ENCODE assay signal across 12 cellular contexts in the genomic region with DNA sequence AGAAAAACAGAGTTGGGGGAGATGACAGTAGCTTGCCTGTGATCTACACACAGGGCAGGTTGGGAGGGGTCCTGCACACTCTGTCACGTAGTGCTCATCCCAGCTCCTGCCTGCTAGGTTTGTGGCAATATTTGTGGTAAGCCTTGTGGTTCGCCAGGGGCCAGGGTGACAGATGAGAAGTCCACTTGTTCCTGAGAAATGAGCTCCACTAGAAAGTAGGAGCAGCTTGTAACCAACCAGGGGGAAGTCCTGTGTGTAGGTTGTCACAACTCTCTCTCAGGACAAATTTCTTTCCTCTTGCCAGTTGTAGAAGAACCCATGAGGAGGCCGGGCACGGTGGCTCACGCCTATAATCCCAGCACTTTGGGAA.
DNase-seq lines count a peak whose midpoint lies in the region; ATAC-seq and TF ChIP-seq lines count a peak whose summit lies in the region.
"Had no signal": no experiment of that assay in that cellular context is flagged by ENCODE, and none has a peak within 500 bp of the region (broad histone marks: within the 10 kb centered on the region; RNA-seq: fewer than 3 reads in every experiment).

No MANE protein-coding gene starts in this region.

- no peaks in the 10 kb centered on the region for H3K9me2 ChIP-seq in HCT116 (ENCODE audit: insufficient read depth)
- no peaks in the 10 kb centered on the region for H3K9me2 ChIP-seq in PC-9 (ENCODE audit: insufficient read depth)

- H2AFZ ChIP-seq in HCT116 (ENCODE audit: low read depth, low read length, poor library complexity, severe bottlenecking): no peak overlapping the region
- H2AFZ ChIP-seq in PC-9: no peak overlapping the region
- H2AFZ ChIP-seq: parathyroid adenoma had no signal

- H3K4me1 ChIP-seq in HCT116 (ENCODE audit: control insufficient read depth in 1 of 2, insufficient read depth in 2 of 2, low read length in 2 of 2) (peaks cover 37 to 51% of the 10 kb centered on the region in 2 experiments), NT2/D1 (ENCODE audit: insufficient read depth, insufficient read length) (peaks cover 6% of the 10 kb centered on the region), esophagus muscularis mucosa (peaks cover 16 to 56% (median 44%) of the 10 kb centered on the region in 4 donors), stomach smooth muscle (ENCODE audit: control insufficient read depth, insufficient read depth, low read length) (peaks cover 40% of the 10 kb centered on the region), PC-9 (replicated peaks; ENCODE audit: insufficient read depth) (peaks cover 44% of the 10 kb centered on the region)

- no peak for TF ChIP-seq CTCF in HCT116 (IDR thresholded peaks at IDR 0.05 in 2 of 3, conservative IDR thresholded peaks at IDR 0.05 in 1 of 3; ENCODE audit: borderline replicate concordance in 1 of 3, insufficient read depth in 1 of 3, low read depth in 2 of 3, low read length in 2 of 3)
- no peak for TF ChIP-seq CTCF in esophagus muscularis mucosa (IDR thresholded peaks at IDR 0.05)
- no peak for TF ChIP-seq CTCF in PC-9 (conservative IDR thresholded peaks at IDR 0.05)

- ATAC-seq in HCT116 (no peak), GM19452 (IDR thresholded peaks at IDR 0.05; ENCODE audit: unreplicated experiment) (no peak)

- H3K79me2 ChIP-seq in HCT116 (ENCODE audit: insufficient read depth, low read length): peaks cover 92% of the 10 kb centered on the region
- H3K79me2 ChIP-seq in PC-9 (ENCODE audit: low read depth): 0 out of 2 replicates have a peak, but pooled peaks cover 17% of the 10 kb centered on the region

- RAD21 ChIA-PET in HCT116 (lab: Charles Lee; ENCODE audit: low non-redundant PET in 1 of 2, low total read pairs in 2 of 2, uncharacterized antibody in 2 of 2, unreplicated experiment in 2 of 2): no interaction called here

- no peak for TF ChIP-seq RAD21 in HCT116 (IDR thresholded peaks at IDR 0.05; ENCODE audit: low read depth)

- TF ChIP-seq POLR2A in HCT116 (IDR thresholded peaks at IDR 0.05; ENCODE audit: borderline replicate concordance, extremely low read depth, insufficient read depth, insufficient read length) (no peak), esophagus muscularis mucosa (IDR thresholded peaks at IDR 0.05; ENCODE audit: low read depth) (no peak)

- H4K20me1 ChIP-seq in HCT116 (ENCODE audit: insufficient read depth) (peaks cover 17% of the 10 kb centered on the region; the same call in 1 of the 2 replicates), PC-9 (ENCODE audit: insufficient read depth) (no peaks in the 10 kb centered on the region)

- no peak for DNase-seq in HCT116 (ENCODE audit: low read depth, low spot score)
- DNase-seq in NT2/D1 (ENCODE audit: low read depth, low spot score): no peak
- no peak for DNase-seq in esophagus muscularis mucosa (ENCODE audit: extremely low spot score)
- no peak for DNase-seq in hippocampal formation (lab: John Stamatoyannopoulos, UW)
- DNase-seq in PC-9: no peak
- DNase-seq: activated CD4-positive, alpha-beta T cell treated with anti-CD3 and anti-CD28 coated beads, Interleukin-2, amount 10 ng/mL, durations not matched to agents 7 days and 5 days; activated T-cell treated with anti-CD3 and anti-CD28 coated beads, Interleukin-2, amount 50 U/mL, for 48 hours; CD4-positive, CD25-positive, alpha-beta regulatory T cell; midbrain had no signal

- no peak for TF ChIP-seq EP300 in esophagus muscularis mucosa (IDR thresholded peaks at IDR 0.05)

- POLR2A ChIA-PET in HCT116 (lab: Charles Lee): interaction anchor here (1.2 kb wide), 1 partner anchor 10 kb away, joined by 6 read pairs; no protein-coding TSS in a partner anchor
- POLR2A ChIA-PET in PC-9 (lab: Charles Lee; ENCODE audit: unreplicated experiment): no interaction called here

- no peaks in the 10 kb centered on the region for H3K27me3 ChIP-seq in HCT116 (ENCODE audit: insufficient read depth, low read length)
- H3K27me3 ChIP-seq in NT2/D1 (ENCODE audit: insufficient read depth, insufficient read length): no peaks in the 10 kb centered on the region
- H3K27me3 ChIP-seq in esophagus muscularis mucosa: no peaks in the 10 kb centered on the region
- H3K27me3 ChIP-seq in stomach smooth muscle (ENCODE audit: control insufficient read depth in 1 of 2, insufficient read depth in 2 of 2, low read length in 2 of 2): no peaks in the 10 kb centered on the region
- H3K27me3 ChIP-seq in PC-9 (ENCODE audit: insufficient read depth, low read depth): no peaks in the 10 kb centered on the region

- H3F3A ChIP-seq in PC-9 (ENCODE audit: insufficient read depth, low read depth): peaks cover 33% of the 10 kb centered on the region

- 0 out of 2 replicates have a peak overlapping the region, but pooled peaks have one; percentile 8 for H3K4me2 ChIP-seq in HCT116 (ENCODE audit: low read length)
- no peak overlapping the region for H3K4me2 ChIP-seq in PC-9

- H3K4me3 ChIP-seq in HCT116 (replicated peaks in 1 of 2; ENCODE audit: low read depth in 1 of 2, low read length in 2 of 2) (no peak overlapping the region), NT2/D1 (ENCODE audit: insufficient read length, low read depth) (no peak overlapping the region), esophagus muscularis mucosa (no peak overlapping the region), stomach smooth muscle (ENCODE audit: low read length in 2 of 2) (peak overlapping the region; percentile 29 to 52), PC-9 (no peak overlapping the region)

- H3K36me3 ChIP-seq in HCT116 (ENCODE audit: control insufficient read depth in 1 of 2, insufficient read depth in 2 of 2, low read length in 2 of 2) (peaks cover 8 to 49% of the 10 kb centered on the region in 2 experiments; a peak in 3 of 4 replicates), NT2/D1 (ENCODE audit: insufficient read depth, insufficient read length, low read length) (peaks cover 36% of the 10 kb centered on the region), esophagus muscularis mucosa (peaks cover 0 to 5% (median 0%) of the 10 kb centered on the region in 4 donors), stomach smooth muscle (ENCODE audit: control insufficient read depth in 2 of 2, insufficient read depth in 2 of 2, low read length in 2 of 2) (peaks cover 0 to 5% of the 10 kb centered on the region in 2 donors), PC-9 (ENCODE audit: low read depth) (no peaks in the 10 kb centered on the region)

- 91% methylated on average over 3 of the region's 5 CpGs for WGBS in esophagus muscularis mucosa

- BruUV-seq in HCT116 (replicated peaks; lab: Mats Ljungman, UMichigan) (no TSS peak), PC-9 (replicated peaks; lab: Mats Ljungman, UMichigan) (no TSS peak)

- H3K27ac ChIP-seq in HCT116 (ENCODE audit: low read depth, low read length): no peak overlapping the region
- peak overlapping the region; percentile 59 to 75 (median 64) for H3K27ac ChIP-seq in esophagus muscularis mucosa (replicated peaks in 1 of 4)
- H3K27ac ChIP-seq in stomach smooth muscle (ENCODE audit: low read length): peak overlapping the region; percentile 77
- H3K27ac ChIP-seq in PC-9: no peak overlapping the region
- H3K27ac ChIP-seq: parathyroid adenoma had no signal

- CTCF ChIA-PET in HCT116 (lab: Charles Lee) (interaction anchor here (1.2 to 1.3 kb wide), 2 partner anchors 8 to 10 kb away, joined by 3 read pairs; no protein-coding TSS in a partner anchor), PC-9 (lab: Charles Lee) (no interaction called here)

- intact Hi-C loops in HCT116 (cut with micrococcal nuclease) (no loop called here), esophagus muscularis mucosa (cut with DNase I) (no loop called here), PC-9 (cut with micrococcal nuclease; ENCODE audit: unreplicated experiment) (no loop called here)

- H3K9me3 ChIP-seq in HCT116 (ENCODE audit: control insufficient read depth in 1 of 2, insufficient read depth in 1 of 2, low read depth in 1 of 2, low read length in 2 of 2): no peaks in the 10 kb centered on the region
- no peaks in the 10 kb centered on the region for H3K9me3 ChIP-seq in NT2/D1 (ENCODE audit: insufficient read depth, low read length)
- H3K9me3 ChIP-seq in esophagus muscularis mucosa: no peaks in the 10 kb centered on the region
- H3K9me3 ChIP-seq in stomach smooth muscle (ENCODE audit: control insufficient read depth in 2 of 2, low read length in 2 of 2): no peaks in the 10 kb centered on the region
- no peaks in the 10 kb centered on the region for H3K9me3 ChIP-seq in PC-9 (ENCODE audit: insufficient read depth, low read depth)

- H3K9ac ChIP-seq in HCT116 (ENCODE audit: low read length) (no peak overlapping the region), NT2/D1 (ENCODE audit: insufficient read length, low read depth) (peak overlapping the region; percentile 32), stomach smooth muscle (ENCODE audit: low read length in 2 of 2) (peak overlapping the region; percentile 57 to 62)
- H3K9ac ChIP-seq: parathyroid adenoma had no signal

TF ChIP-seq in HCT116, 20 proteins besides CTCF, POLR2A, EP300 and RAD21 (continues in another document):
- TF ChIP-seq CBX3 (IDR thresholded peaks at IDR 0.05; ENCODE audit: low read depth) (no peak), EGR1 (IDR thresholded peaks at IDR 0.05; ENCODE audit: low read depth) (no peak), ZFX (IDR thresholded peaks at IDR 0.05) (no peak), ZNF274 (IDR thresholded peaks at IDR 0.05; ENCODE audit: low read depth, low read length) (no peak), YY1 (IDR thresholded peaks at IDR 0.05; ENCODE audit: extremely low read depth, insufficient replicate concordance, low read depth, low read length) (no peak), POLR2AphosphoS5 (IDR thresholded peaks at IDR 0.05; ENCODE audit: low read depth, low read length) (no peak), EZH2 (IDR thresholded peaks at IDR 0.05) (no peak), JUND (IDR thresholded peaks at IDR 0.05) (no peak)
- TF ChIP-seq, protein P1, sequence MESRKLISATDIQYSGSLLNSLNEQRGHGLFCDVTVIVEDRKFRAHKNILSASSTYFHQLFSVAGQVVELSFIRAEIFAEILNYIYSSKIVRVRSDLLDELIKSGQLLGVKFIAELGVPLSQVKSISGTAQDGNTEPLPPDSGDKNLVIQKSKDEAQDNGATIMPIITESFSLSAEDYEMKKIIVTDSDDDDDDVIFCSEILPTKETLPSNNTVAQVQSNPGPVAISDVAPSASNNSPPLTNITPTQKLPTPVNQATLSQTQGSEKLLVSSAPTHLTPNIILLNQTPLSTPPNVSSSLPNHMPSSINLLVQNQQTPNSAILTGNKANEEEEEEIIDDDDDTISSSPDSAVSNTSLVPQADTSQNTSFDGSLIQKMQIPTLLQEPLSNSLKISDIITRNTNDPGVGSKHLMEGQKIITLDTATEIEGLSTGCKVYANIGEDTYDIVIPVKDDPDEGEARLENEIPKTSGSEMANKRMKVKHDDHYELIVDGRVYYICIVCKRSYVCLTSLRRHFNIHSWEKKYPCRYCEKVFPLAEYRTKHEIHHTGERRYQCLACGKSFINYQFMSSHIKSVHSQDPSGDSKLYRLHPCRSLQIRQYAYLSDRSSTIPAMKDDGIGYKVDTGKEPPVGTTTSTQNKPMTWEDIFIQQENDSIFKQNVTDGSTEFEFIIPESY (IDR thresholded peaks at IDR 0.05; ENCODE audit: extremely low read depth, insufficient replicate concordance, low read length): no peak
- TF ChIP-seq, protein P2, sequence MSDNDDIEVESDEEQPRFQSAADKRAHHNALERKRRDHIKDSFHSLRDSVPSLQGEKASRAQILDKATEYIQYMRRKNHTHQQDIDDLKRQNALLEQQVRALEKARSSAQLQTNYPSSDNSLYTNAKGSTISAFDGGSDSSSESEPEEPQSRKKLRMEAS (IDR thresholded peaks at IDR 0.05): no peak

Comparison
In these comparisons a context has a peak if more than half of its experiments do, and no peak if none do; other contexts are left out.
1. H3K27ac ChIP-seq: peak in esophagus muscularis mucosa (4 of 4) and stomach smooth muscle (single experiment); none in HCT116 (single experiment) and PC-9 (single experiment).
2. H3K4me3 ChIP-seq: peak in stomach smooth muscle (2 of 2); none in HCT116 (0 of 2), NT2/D1 (single experiment), esophagus muscularis mucosa (0 of 4) and PC-9 (single experiment).